Comparison of ENCODE assay signal across 18 cellular contexts in the genomic region with DNA sequence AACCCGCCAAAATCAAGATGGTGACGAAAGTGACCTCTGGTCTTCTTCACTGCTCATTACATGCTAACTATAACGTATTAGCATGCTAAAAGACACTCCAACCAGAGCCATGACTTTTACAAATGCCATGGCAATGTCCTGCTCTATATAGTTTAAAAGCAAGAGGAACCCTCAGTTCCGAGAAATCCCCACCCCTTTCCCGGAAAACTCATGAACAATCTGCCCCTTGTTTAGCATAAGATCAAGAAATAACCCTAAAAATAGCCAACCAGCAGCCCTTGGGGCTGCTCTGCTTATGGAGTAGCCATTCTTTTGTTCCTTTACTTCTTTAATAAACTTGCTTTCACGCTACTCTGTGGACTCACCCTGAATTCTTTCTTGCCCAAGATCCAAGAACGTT.
DNase-seq lines count a peak whose midpoint lies in the region; ATAC-seq lines count a peak whose summit lies in the region.
"Had no signal": no experiment of that assay in that cellular context is flagged by ENCODE, and none has a peak within 500 bp of the region (broad histone marks: within the 10 kb centered on the region; RNA-seq: fewer than 3 reads in every experiment).

No MANE protein-coding gene starts in this region.

- H3K36me3 ChIP-seq in mesendoderm (ENCODE audit: control insufficient read depth, insufficient read depth, low read length) = no peaks in the 10 kb centered on the region
- H3K36me3 ChIP-seq in neuronal stem cell (replicated peaks in 1 of 2; ENCODE audit: control insufficient read depth in 2 of 2, insufficient read depth in 2 of 2, low read length in 2 of 2) = no peaks in the 10 kb centered on the region
- H3K36me3 ChIP-seq: BE2C had no signal

- H4K8ac ChIP-seq in mesendoderm (ENCODE audit: low read depth, low read length) (no peak overlapping the region), neuronal stem cell (ENCODE audit: low read depth, low read length) (no peak overlapping the region)

- no peak overlapping the region for H3K14ac ChIP-seq in neuronal stem cell (ENCODE audit: low read length)

- WGBS in mesendoderm (ENCODE audit: extremely low coverage, insufficient coverage, low lambda C conversion rate) = no CpG with 5 or more reads among the region's 7 CpGs
- no CpG with 5 or more reads among the region's 7 CpGs for WGBS in neuronal stem cell (ENCODE audit: extremely low coverage in 2 of 2, insufficient read length in 2 of 2, insufficient replicate concordance in 1 of 2), 2 donors

- H2AK5ac ChIP-seq in mesendoderm (ENCODE audit: low read length) (no peak overlapping the region), neuronal stem cell (ENCODE audit: low read depth, low read length) (no peak overlapping the region)

- H3K4ac ChIP-seq in mesendoderm (ENCODE audit: low read depth, low read length) (no peak overlapping the region), neuronal stem cell (ENCODE audit: low read length) (no peak overlapping the region)

- H3K27ac ChIP-seq in mesendoderm (ENCODE audit: low read depth, low read length) = no peak overlapping the region
- no peak overlapping the region for H3K27ac ChIP-seq in neuronal stem cell (replicated peaks; ENCODE audit: low read length)

- no peak overlapping the region for H3K4me3 Mint-ChIP-seq in activated T-helper 17 cell treated with anti-CD3 and anti-CD28 coated beads, Interleukin-2, amount 50 U/mL, for 72 hours
- H3K4me3 Mint-ChIP-seq: CD4-positive, CD25-positive, alpha-beta regulatory T cell; CD8-positive, alpha-beta memory T cell; GM23338 had no signal

- H2BK120ac ChIP-seq in mesendoderm (ENCODE audit: low read depth, low read length) (no peak overlapping the region), neuronal stem cell (ENCODE audit: low read depth, low read length) (no peak overlapping the region)

- H3K4me1 ChIP-seq in mesendoderm (ENCODE audit: control insufficient read depth, low read depth, low read length) (peaks cover 5% of the 10 kb centered on the region), neuronal stem cell (ENCODE audit: control insufficient read depth in 2 of 2, insufficient read depth in 1 of 2, low read depth in 1 of 2, low read length in 2 of 2) (peaks cover 0 to 23% of the 10 kb centered on the region in 2 donors)
- H3K4me1 ChIP-seq: BE2C, Caco-2 had no signal

- no peaks in the 10 kb centered on the region for H3K79me2 ChIP-seq in mesendoderm (ENCODE audit: control insufficient read depth, insufficient read depth, low read length)

- H4K91ac ChIP-seq in neuronal stem cell (ENCODE audit: low read depth, low read length, poor library complexity) = no peak overlapping the region

- H3K4me1 Mint-ChIP-seq in activated T-helper 17 cell treated with anti-CD3 and anti-CD28 coated beads, Interleukin-2, amount 50 U/mL, for 72 hours = no peaks in the 10 kb centered on the region
- H3K4me1 Mint-ChIP-seq: CD4-positive, CD25-positive, alpha-beta regulatory T cell; CD8-positive, alpha-beta memory T cell had no signal

- H2BK12ac ChIP-seq in neuronal stem cell (ENCODE audit: low read length) = no peak overlapping the region

- no peak overlapping the region for H3K4me3 ChIP-seq in mesendoderm (ENCODE audit: low read length)
- no peak overlapping the region for H3K4me3 ChIP-seq in neuronal stem cell (ENCODE audit: low read length in 2 of 2)
- H3K4me3 ChIP-seq: GM23338 had no signal

- no peak overlapping the region for H3K56ac ChIP-seq in mesendoderm (ENCODE audit: low read length)

- H3K27me3 Mint-ChIP-seq in activated T-helper 17 cell treated with anti-CD3 and anti-CD28 coated beads, Interleukin-2, amount 50 U/mL, for 72 hours = no peaks in the 10 kb centered on the region
- H3K27me3 Mint-ChIP-seq: CD4-positive, CD25-positive, alpha-beta regulatory T cell; CD8-positive, alpha-beta memory T cell had no signal

- H3K36me3 Mint-ChIP-seq in activated T-helper 17 cell treated with anti-CD3 and anti-CD28 coated beads, Interleukin-2, amount 50 U/mL, for 72 hours (ENCODE audit: low read depth) = no peaks in the 10 kb centered on the region
- H3K36me3 Mint-ChIP-seq: CD4-positive, CD25-positive, alpha-beta regulatory T cell; CD8-positive, alpha-beta memory T cell had no signal

- H3K9ac ChIP-seq in mesendoderm (ENCODE audit: low read length) = no peak overlapping the region
- no peak overlapping the region for H3K9ac ChIP-seq in neuronal stem cell (ENCODE audit: low read depth, low read length, poor library complexity)

- H3K4me2 ChIP-seq in mesendoderm (ENCODE audit: low read length) = no peak overlapping the region
- H3K4me2 ChIP-seq in neuronal stem cell (ENCODE audit: insufficient read depth, low read length, poor library complexity, severe bottlenecking) = no peak overlapping the region
- H3K4me2 ChIP-seq: GM23338 had no signal

- no peak overlapping the region for H2BK5ac ChIP-seq in mesendoderm (ENCODE audit: low read length)
- H2BK5ac ChIP-seq in neuronal stem cell (ENCODE audit: low read length) = no peak overlapping the region

- no peak for ATAC-seq in activated T-helper 17 cell treated with anti-CD3 and anti-CD28 coated beads, Interleukin-2, amount 50 U/mL, for 72 hours (replicated peaks)
- no peak for ATAC-seq in GM18498 (IDR thresholded peaks at IDR 0.05; ENCODE audit: unreplicated experiment)
- ATAC-seq in HG02678 (IDR thresholded peaks at IDR 0.05; ENCODE audit: unreplicated experiment) = no peak
- ATAC-seq: GM23338 had no signal

- no peaks in the 10 kb centered on the region for H3K9me3 ChIP-seq in neuronal stem cell (replicated peaks in 1 of 2; ENCODE audit: control insufficient read depth in 2 of 2, insufficient read depth in 1 of 2, low read depth in 1 of 2, low read length in 2 of 2)
- H3K9me3 ChIP-seq: BE2C, Caco-2 had no signal

- H2BK15ac ChIP-seq in mesendoderm (replicated peaks; ENCODE audit: low read depth) (no peak overlapping the region), neuronal stem cell (ENCODE audit: low read length) (no peak overlapping the region)

- H2AFZ ChIP-seq in neuronal stem cell (ENCODE audit: low read length) = peak overlapping the region; percentile 85
- H2AFZ ChIP-seq: GM23338 had no signal

- H3K79me1 ChIP-seq in mesendoderm (ENCODE audit: low read length) = no peaks in the 10 kb centered on the region
- H3K79me1 ChIP-seq in neuronal stem cell (ENCODE audit: low read depth, low read length) = no peaks in the 10 kb centered on the region

- no peak overlapping the region for H3K27ac Mint-ChIP-seq in activated T-helper 17 cell treated with anti-CD3 and anti-CD28 coated beads, Interleukin-2, amount 50 U/mL, for 72 hours
- H3K27ac Mint-ChIP-seq: CD4-positive, CD25-positive, alpha-beta regulatory T cell; CD8-positive, alpha-beta memory T cell; GM23338 had no signal

- no peak overlapping the region for H3K23ac ChIP-seq in mesendoderm (ENCODE audit: low read length)
- H3K23ac ChIP-seq in neuronal stem cell (ENCODE audit: low read depth, low read length, poor library complexity) = no peak overlapping the region

- peak overlapping the region; percentile 75 for H3K18ac ChIP-seq in mesendoderm (ENCODE audit: low read length)
- H3K18ac ChIP-seq in neuronal stem cell (ENCODE audit: low read length) = no peak overlapping the region

- H3K27me3 ChIP-seq in mesendoderm (ENCODE audit: insufficient read depth, low read length, poor library complexity) = no peaks in the 10 kb centered on the region
- H3K27me3 ChIP-seq in neuronal stem cell (ENCODE audit: control insufficient read depth in 3 of 3, insufficient read depth in 3 of 3, low read depth in 1 of 3, low read length in 3 of 3) = no peaks in the 10 kb centered on the region
- H3K27me3 ChIP-seq: BE2C had no signal

- DNase-seq in OCI-M1 (lab: John Stamatoyannopoulos, UW) (peak; percentile 94), SK-N-DZ (ENCODE audit: low spot score) (peak; percentile 20), mesendoderm (no peak), neuronal stem cell (ENCODE audit: low spot score) (no peak), NCI-H510A treated with DMSO at 0.1 percent for 48 hours (lab: John Stamatoyannopoulos, UW) (no peak)
- DNase-seq: ACHN; BE2C; C1 segment of cervical spinal cord; Caco-2; CD4-positive, CD25-positive, alpha-beta regulatory T cell; CD8-positive, alpha-beta memory T cell; DMS79; GDM1; HCEC 1CT had no signal

- H3K9me3 Mint-ChIP-seq in activated T-helper 17 cell treated with anti-CD3 and anti-CD28 coated beads, Interleukin-2, amount 50 U/mL, for 72 hours = no peaks in the 10 kb centered on the region
- H3K9me3 Mint-ChIP-seq: GM23338 had no signal

- H4K5ac ChIP-seq in mesendoderm (ENCODE audit: low read length) = no peak overlapping the region

Comparison
In these comparisons a context has a peak if more than half of its experiments do, and no peak if none do; other contexts are left out.
1. DNase-seq: peak in OCI-M1 (single experiment) and SK-N-DZ (single experiment); none in mesendoderm (single experiment), neuronal stem cell (single experiment) and NCI-H510A treated with DMSO at 0.1 percent for 48 hours (single experiment).